Comparison of ENCODE assay signal across 24 cellular contexts in the genomic region with DNA sequence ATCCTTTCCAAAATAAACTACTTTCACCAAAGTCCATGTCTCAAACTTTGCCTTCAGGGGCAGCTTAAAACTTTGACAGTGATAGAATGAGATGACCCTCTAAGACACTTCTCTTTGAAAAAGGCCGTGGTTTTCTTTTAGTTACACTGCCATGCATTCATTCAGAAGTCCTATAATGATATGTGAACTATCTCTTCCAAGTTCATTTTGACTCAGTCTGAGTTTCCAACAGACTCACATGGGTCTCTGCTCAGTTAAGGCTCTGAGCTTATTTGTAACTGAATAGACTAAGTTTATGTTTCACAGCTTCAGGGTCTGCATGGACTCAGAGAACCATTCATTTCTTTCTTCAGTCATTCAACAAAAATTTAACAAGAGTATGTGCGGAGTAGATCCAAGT.
A peak's percentile ranks its signal among the peaks of the same experiment; 100 is the strongest.
DNase-seq lines count a peak whose midpoint lies in the region; ATAC-seq, FAIRE-seq and TF ChIP-seq lines count a peak whose summit lies in the region.
"Had no signal": no experiment of that assay in that cellular context is flagged by ENCODE, and none has a peak within 500 bp of the region (broad histone marks: within the 10 kb centered on the region; RNA-seq: fewer than 3 reads in every experiment).

No MANE protein-coding gene starts in this region.

- no peak overlapping the region for H3K4me3 Mint-ChIP-seq in T-helper 1 cell treated with Interleukin-12 subunit alpha and Interleukin-12 subunit beta and Interleukin-4 antibody, amounts not matched to agents 30 μg/mL and 1 μg/mL, for 36 hours
- no peak overlapping the region for H3K4me3 Mint-ChIP-seq in activated naive CD8-positive, alpha-beta T cell treated with anti-CD3 and anti-CD28 coated beads, Interleukin-2, amount 50 U/mL, for 24 hours

- ATAC-seq in A549, result no peak
- ATAC-seq in activated naive CD8-positive, alpha-beta T cell treated with anti-CD3 and anti-CD28 coated beads, Interleukin-2, amount 50 U/mL, for 24 hours, result no peak
- ATAC-seq in GM19467 (IDR thresholded peaks at IDR 0.05; ENCODE audit: unreplicated experiment), result no peak

- TF ChIP-seq RAD21 in A549 (conservative IDR thresholded peaks at IDR 0.05 in 1 of 2, IDR thresholded peaks at IDR 0.05 in 1 of 2), result no peak

- H3K4me1 ChIP-seq in A549, result peaks cover 13% of the 10 kb centered on the region; the same call in 2 of the 3 replicates
- H3K4me1 ChIP-seq in MM.1S (ENCODE audit: low read length), result peaks cover 19% of the 10 kb centered on the region
- H3K4me1 ChIP-seq: ascending aorta, BE2C, vagina had no signal

- H3K4me3 ChIP-seq in A549, result no peak overlapping the region
- no peak overlapping the region for H3K4me3 ChIP-seq in MM.1S (ENCODE audit: low read length)
- H3K4me3 ChIP-seq: ascending aorta, suprapubic skin, vagina had no signal

- H3K4me1 Mint-ChIP-seq in T-helper 1 cell treated with Interleukin-12 subunit alpha and Interleukin-12 subunit beta and Interleukin-4 antibody, amounts not matched to agents 30 μg/mL and 1 μg/mL, for 36 hours (ENCODE audit: low read depth), result peaks cover 19% of the 10 kb centered on the region
- H3K4me1 Mint-ChIP-seq in activated naive CD8-positive, alpha-beta T cell treated with anti-CD3 and anti-CD28 coated beads, Interleukin-2, amount 50 U/mL, for 24 hours, result peaks cover 26% of the 10 kb centered on the region

- TF ChIP-seq EP300 in A549 (IDR thresholded peaks at IDR 0.05), result no peak

- POLR2A ChIA-PET in A549 (lab: Yijun Ruan, JAX), result no interaction called here

- CTCF ChIA-PET in A549 (lab: Yijun Ruan, JAX), result interaction anchor here (0.6 to 1.4 kb wide), 5 partner anchors 10 to 243 kb away, joined by 3 to 5 read pairs (median 3); no protein-coding TSS in a partner anchor

- TF ChIP-seq POLR2A in A549 (IDR thresholded peaks at IDR 0.05; ENCODE audit: low read length), result no peak

- H3K9ac ChIP-seq in MM.1S (ENCODE audit: low read length), result no peak overlapping the region

- H3K27me3 ChIP-seq in MM.1S (replicated peaks; ENCODE audit: insufficient read depth, low read length), result no peaks in the 10 kb centered on the region
- H3K27me3 ChIP-seq: ascending aorta, BE2C, suprapubic skin, vagina had no signal

- 66% methylated on average over 2 of the region's 2 CpGs for WGBS in A549 (ENCODE audit: missing lambda C conversion rate)

- H3K9me3 ChIP-seq in A549 (no peaks in the 10 kb centered on the region), MM.1S (replicated peaks; ENCODE audit: insufficient read depth, low read length) (no peaks in the 10 kb centered on the region)
- H3K9me3 ChIP-seq: ascending aorta, BE2C, suprapubic skin, vagina had no signal

- no peaks in the 10 kb centered on the region for H3K9me2 ChIP-seq in MM.1S (replicated peaks; ENCODE audit: insufficient read depth, low read length)

- H3K27me3 Mint-ChIP-seq in T-helper 1 cell treated with Interleukin-12 subunit alpha and Interleukin-12 subunit beta and Interleukin-4 antibody, amounts not matched to agents 30 μg/mL and 1 μg/mL, for 36 hours (ENCODE audit: low read depth), result no peaks in the 10 kb centered on the region
- H3K27me3 Mint-ChIP-seq in activated naive CD8-positive, alpha-beta T cell treated with anti-CD3 and anti-CD28 coated beads, Interleukin-2, amount 50 U/mL, for 24 hours, result no peaks in the 10 kb centered on the region

- H3K36me3 Mint-ChIP-seq in T-helper 1 cell treated with Interleukin-12 subunit alpha and Interleukin-12 subunit beta and Interleukin-4 antibody, amounts not matched to agents 30 μg/mL and 1 μg/mL, for 36 hours (ENCODE audit: low read depth), result no peaks in the 10 kb centered on the region
- no peaks in the 10 kb centered on the region for H3K36me3 Mint-ChIP-seq in activated naive CD8-positive, alpha-beta T cell treated with anti-CD3 and anti-CD28 coated beads, Interleukin-2, amount 50 U/mL, for 24 hours (ENCODE audit: low read depth)

- no peak for DNase-seq in T-helper 1 cell
- no peak for DNase-seq in A549 (ENCODE audit: low read depth in 1 of 2, low spot score in 1 of 2)
- DNase-seq in MM.1S, result no peak
- DNase-seq in activated naive CD8-positive, alpha-beta T cell treated with anti-CD3 and anti-CD28 coated beads, Interleukin-2, amount 50 U/mL, for 24 hours, result no peak
- no peak for DNase-seq in superior temporal gyrus (ENCODE audit: extremely low spot score)
- no peak for DNase-seq in NOMO-1 treated with dmso at 0.1 percent for 144 hours (lab: John Stamatoyannopoulos, UW; ENCODE audit: unreplicated experiment)
- DNase-seq: 8988T; activated CD4-positive, alpha-beta T cell treated with anti-CD3 and anti-CD28 coated beads, Interleukin-2, amount 50 U/mL, for 4 hours; BE2C; cerebellar nuclear complex; kidney; NCI-H1417; NCI-H510A treated with DMSO at 0.1 percent for 48 hours; NK-92 treated with Interleukin-12 subunit alpha and Interleukin-12 subunit beta, amount 100 ng/mL, for 24 hours; occipital lobe; retina had no signal

- H3K36me3 ChIP-seq in MM.1S (replicated peaks; ENCODE audit: insufficient read depth, low read length), result no peaks in the 10 kb centered on the region
- H3K36me3 ChIP-seq: ascending aorta, BE2C, suprapubic skin, vagina had no signal

- FAIRE-seq in A549 (lab: Jason Lieb, UNC), result no peak
- FAIRE-seq: GM18507, kidney, TTC549 had no signal

- H2AFZ ChIP-seq in MM.1S (ENCODE audit: low read length), result no peak overlapping the region

- TF ChIP-seq CTCF in A549 (IDR thresholded peaks at IDR 0.05), result no peak
- TF ChIP-seq CTCF in MM.1S (IDR thresholded peaks at IDR 0.05; ENCODE audit: low read length), result no peak

- peak overlapping the region; percentile 42 for H3K4me2 ChIP-seq in A549
- peak overlapping the region; percentile 9; the same call in 1 of the 2 replicates for H3K4me2 ChIP-seq in MM.1S (ENCODE audit: low read depth, low read length)

- no peaks in the 10 kb centered on the region for H4K20me1 ChIP-seq in MM.1S (ENCODE audit: insufficient read depth, low read length)

- H3K79me2 ChIP-seq in MM.1S (ENCODE audit: low read length), result no peaks in the 10 kb centered on the region

- H3F3A ChIP-seq in MM.1S (ENCODE audit: insufficient read depth, low read length), result peaks cover 7% of the 10 kb centered on the region

- no peaks in the 10 kb centered on the region for H3K9me3 Mint-ChIP-seq in T-helper 1 cell treated with Interleukin-12 subunit alpha and Interleukin-12 subunit beta and Interleukin-4 antibody, amounts not matched to agents 30 μg/mL and 1 μg/mL, for 36 hours
- no peaks in the 10 kb centered on the region for H3K9me3 Mint-ChIP-seq in activated naive CD8-positive, alpha-beta T cell treated with anti-CD3 and anti-CD28 coated beads, Interleukin-2, amount 50 U/mL, for 24 hours

- H3K27ac Mint-ChIP-seq in T-helper 1 cell treated with Interleukin-12 subunit alpha and Interleukin-12 subunit beta and Interleukin-4 antibody, amounts not matched to agents 30 μg/mL and 1 μg/mL, for 36 hours, result peak overlapping the region; percentile 64
- H3K27ac Mint-ChIP-seq in activated naive CD8-positive, alpha-beta T cell treated with anti-CD3 and anti-CD28 coated beads, Interleukin-2, amount 50 U/mL, for 24 hours, result peak overlapping the region; percentile 47

- H3K27ac ChIP-seq in A549 (peak overlapping the region in 1 of 2 experiments; percentile 23; a peak in 1 of 6 replicates), MM.1S (ENCODE audit: low read length) (no peak overlapping the region)
- H3K27ac ChIP-seq: ascending aorta, RWPE1, suprapubic skin, vagina had no signal

TF ChIP-seq in A549, 52 proteins besides CTCF, POLR2A, EP300 and RAD21:
- TF ChIP-seq POLR2AphosphoS2 (conservative IDR thresholded peaks at IDR 0.05; ENCODE audit: low read length) (no peak), EHMT2 (IDR thresholded peaks at IDR 0.05; ENCODE audit: low read depth) (no peak)
- TF ChIP-seq, protein P1, sequence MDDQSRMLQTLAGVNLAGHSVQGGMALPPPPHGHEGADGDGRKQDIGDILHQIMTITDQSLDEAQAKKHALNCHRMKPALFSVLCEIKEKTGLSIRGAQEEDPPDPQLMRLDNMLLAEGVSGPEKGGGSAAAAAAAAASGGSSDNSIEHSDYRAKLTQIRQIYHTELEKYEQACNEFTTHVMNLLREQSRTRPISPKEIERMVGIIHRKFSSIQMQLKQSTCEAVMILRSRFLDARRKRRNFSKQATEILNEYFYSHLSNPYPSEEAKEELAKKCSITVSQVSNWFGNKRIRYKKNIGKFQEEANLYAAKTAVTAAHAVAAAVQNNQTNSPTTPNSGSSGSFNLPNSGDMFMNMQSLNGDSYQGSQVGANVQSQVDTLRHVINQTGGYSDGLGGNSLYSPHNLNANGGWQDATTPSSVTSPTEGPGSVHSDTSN (IDR thresholded peaks at IDR 0.05), result no peak
